Comparison of ENCODE assay signal across 8 cellular contexts in the genomic region with DNA sequence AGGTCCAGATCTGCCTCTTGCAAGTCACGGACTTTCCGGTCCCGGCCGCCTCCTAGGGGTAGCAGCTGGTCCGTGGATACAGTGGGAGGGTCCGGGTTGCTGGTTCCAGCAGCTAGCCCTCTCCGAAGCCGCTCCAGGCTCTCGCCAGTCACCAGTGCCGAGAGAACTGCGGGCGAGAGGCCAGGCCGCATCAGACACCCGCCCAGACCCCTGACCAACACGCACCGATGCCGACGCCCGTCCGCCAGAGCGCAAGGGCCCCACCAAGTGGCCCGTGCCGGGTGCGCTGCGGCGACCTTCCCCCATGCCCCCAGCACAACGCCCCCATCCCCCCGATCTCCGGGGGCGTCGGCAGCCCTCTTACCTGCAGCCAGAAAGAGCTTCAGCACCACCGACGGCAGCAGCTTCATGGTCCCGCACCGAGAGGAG. TPM values are rescaled to one million over a fixed set of nuclear protein-coding genes. Genes with fewer than 3 reads are reported as not detected.
A peak's percentile ranks its signal among the peaks of the same experiment; 100 is the strongest.
DNase-seq lines count a peak whose midpoint lies in the region; ATAC-seq and TF ChIP-seq lines count a peak whose summit lies in the region.

No MANE protein-coding gene starts in this region.

- H3K27ac ChIP-seq in WERI-Rb-1 = no peak overlapping the region

- H3K27me3 ChIP-seq in WERI-Rb-1 (ENCODE audit: insufficient read depth, low read depth, severe bottlenecking) = peaks cover 11% of the 10 kb centered on the region

- H3K27ac Mint-ChIP-seq in naive B cell = peak overlapping the region in 1 of 6 donors; percentile 36

- peak; percentile 3 for ATAC-seq in GM18873 (IDR thresholded peaks at IDR 0.05; ENCODE audit: low FRiP score, unreplicated experiment)
- ATAC-seq in HG03521 (IDR thresholded peaks at IDR 0.05; ENCODE audit: unreplicated experiment) = peak; percentile 2
- no peak for ATAC-seq in naive B cell (ENCODE audit: low read depth in 2 of 2)

- H3K4me3 ChIP-seq in WERI-Rb-1 (ENCODE audit: low read depth, low read length) (peak overlapping the region; percentile 58), fibroblast of pulmonary artery (replicated peaks; ENCODE audit: low read depth, low read length) (peak overlapping the region; percentile 70)

- peaks cover 57 to 64% (median 61%) of the 10 kb centered on the region in 3 donors for H3K4me1 Mint-ChIP-seq in naive B cell

- H3K36me3 Mint-ChIP-seq in naive B cell = no peaks in the 10 kb centered on the region

- no peaks in the 10 kb centered on the region for H3K9me3 ChIP-seq in WERI-Rb-1 (ENCODE audit: severe bottlenecking)

- H3K27me3 Mint-ChIP-seq in naive B cell = peaks cover 0 to 12% (median 0%) of the 10 kb centered on the region in 3 donors

- H3K9me3 Mint-ChIP-seq in naive B cell = peaks cover 0 to 2% (median 0%) of the 10 kb centered on the region in 7 donors

- TF ChIP-seq CTCF in WERI-Rb-1 (IDR thresholded peaks at IDR 0.05; ENCODE audit: low read depth, low read length) (peak; percentile 54), fibroblast of pulmonary artery (IDR thresholded peaks at IDR 0.05; ENCODE audit: low read length, missing control alignments) (peak; percentile 42)

- DNase-seq in Ammon's horn (ENCODE audit: low spot score) = peak; percentile 77
- DNase-seq in WERI-Rb-1 = peak; percentile 59
- peak; percentile 68 for DNase-seq in fibroblast of pulmonary artery (ENCODE audit: low read depth)
- no peak for DNase-seq in naive B cell
- DNase-seq in dedifferentiated amniotic fluid mesenchymal stem cell (ENCODE audit: extremely low spot score) = no peak
- DNase-seq in NCI-H510A treated with DMSO at 0.1 percent for 48 hours (lab: John Stamatoyannopoulos, UW) = no peak

- H3K4me3 Mint-ChIP-seq in naive B cell = peak overlapping the region; percentile 69 to 87 (median 74)

- no peaks in the 10 kb centered on the region for H3K36me3 ChIP-seq in WERI-Rb-1

RNA-seq across cellular contexts. Expression of gene HBEGF, which starts 0.5 kb away (rescaled TPM):
- polyA plus RNA-seq in naive B cell (ENCODE audit: low read depth in 6 of 6) = under 1 TPM in 1 of 6 donors, not detected in 5; 0.19 TPM

RNA-seq across cellular contexts. Expression of gene SLC4A9, which starts 14.1 kb away (rescaled TPM):
- not detected for polyA plus RNA-seq in naive B cell (ENCODE audit: low read depth in 6 of 6)

RNA-seq across cellular contexts. Expression of gene PFDN1, which starts 43.0 kb away (rescaled TPM):
- 100 to 1,000 TPM; 110 to 269 (median 140) TPM for polyA plus RNA-seq in naive B cell (ENCODE audit: low read depth in 6 of 6)

RNA-seq across cellular contexts. Expression of gene ANKHD1, which starts 55.7 kb away (rescaled TPM):
- 10 to 100 TPM; 53.3 to 88.7 (median 62.5) TPM for polyA plus RNA-seq in naive B cell (ENCODE audit: low read depth in 6 of 6)

Comparison
In these comparisons a context has a peak if more than half of its experiments do, and no peak if none do; other contexts are left out.
1. DNase-seq: peak in Ammon's horn (single experiment), WERI-Rb-1 (single experiment) and fibroblast of pulmonary artery (single experiment); none in naive B cell (single experiment), dedifferentiated amniotic fluid mesenchymal stem cell (single experiment) and NCI-H510A treated with DMSO at 0.1 percent for 48 hours (single experiment).
2. ATAC-seq: peak in GM18873 (single experiment) and HG03521 (single experiment); none in naive B cell (0 of 2).